ENCODE assay signal across 10 cellular contexts in the genomic region with DNA sequence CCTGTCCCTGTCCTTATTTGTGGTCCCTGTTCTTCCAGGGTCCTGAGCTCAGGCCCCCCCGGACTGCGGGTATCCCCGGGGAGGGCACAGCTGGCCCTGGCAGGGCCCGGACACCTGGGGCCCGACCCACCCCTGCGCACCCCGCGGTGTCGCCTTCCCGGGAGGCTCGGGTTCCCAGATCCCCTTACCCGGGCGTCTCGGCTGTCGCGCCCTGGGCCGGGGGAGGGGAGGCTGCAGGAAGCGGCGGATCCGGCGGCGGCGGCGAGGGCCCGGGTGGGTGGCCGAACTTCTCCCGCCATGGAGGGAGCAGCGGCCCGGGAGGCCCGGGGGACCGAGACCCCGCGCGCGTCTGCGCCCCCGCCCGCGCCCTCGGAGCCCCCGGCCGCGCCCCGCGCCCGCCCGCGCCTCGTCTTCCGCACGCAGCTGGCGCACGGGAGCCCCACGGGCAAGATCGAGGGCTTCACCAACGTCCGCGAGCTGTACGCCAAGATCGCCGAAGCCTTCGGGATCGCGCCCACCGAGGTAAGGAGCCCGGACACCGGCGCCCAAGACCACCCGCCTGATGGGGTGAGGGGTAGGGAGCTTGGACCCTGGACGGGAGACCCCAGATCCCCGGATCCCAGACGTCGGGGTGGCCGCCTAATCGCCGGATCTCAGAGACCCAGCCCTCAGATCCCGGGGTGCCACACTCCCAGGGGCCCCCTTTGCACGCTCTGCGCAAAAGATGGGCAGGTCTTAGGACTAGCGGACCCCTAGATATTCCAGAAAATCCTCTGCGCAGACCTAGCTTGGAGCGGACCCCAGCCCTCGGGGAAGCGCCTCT. TPM values are rescaled to one million over a fixed set of nuclear protein-coding genes. Genes with fewer than 3 reads are reported as not detected.
DNase-seq lines count a peak whose midpoint lies in the region; ATAC-seq and TF ChIP-seq lines count a peak whose summit lies in the region.
"Had no signal": no experiment of that assay in that cellular context is flagged by ENCODE, and none has a peak within 500 bp of the region (broad histone marks: within the 10 kb centered on the region; RNA-seq: fewer than 3 reads in every experiment).

A gene with protein sequence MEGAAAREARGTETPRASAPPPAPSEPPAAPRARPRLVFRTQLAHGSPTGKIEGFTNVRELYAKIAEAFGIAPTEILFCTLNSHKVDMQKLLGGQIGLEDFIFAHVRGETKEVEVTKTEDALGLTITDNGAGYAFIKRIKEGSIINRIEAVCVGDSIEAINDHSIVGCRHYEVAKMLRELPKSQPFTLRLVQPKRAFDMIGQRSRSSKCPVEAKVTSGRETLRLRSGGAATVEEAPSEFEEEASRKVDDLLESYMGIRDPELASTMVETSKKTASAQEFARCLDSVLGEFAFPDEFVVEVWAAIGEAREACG (plus strand): TSS at position 178 of the 823 bp plus-strand sequence. CDS start 120 bp downstream, at position 298.

- POLR2A ChIA-PET in CD8-positive, alpha-beta memory T cell (lab: Charles Lee): interaction anchor here (0.5 to 2.2 kb wide), 4 partner anchors 19 to 288 kb away, joined by 3 to 9 read pairs (median 6); no protein-coding TSS in a partner anchor

- no peaks in the 10 kb centered on the region for H3K9me3 ChIP-seq in CD8-positive, alpha-beta memory T cell (ENCODE audit: low read length)
- no peaks in the 10 kb centered on the region for H3K9me3 ChIP-seq in SK-N-MC (ENCODE audit: low read depth, low read length)
- H3K9me3 ChIP-seq in fibroblast of lung (ENCODE audit: control insufficient read depth, insufficient read depth, low read depth, low read length): no peaks in the 10 kb centered on the region

- CTCF ChIA-PET in CD8-positive, alpha-beta memory T cell (lab: Charles Lee): interaction anchor here (0.7 to 3.4 kb wide), 10 partner anchors 10 to 40 kb away, joined by 3 to 18 read pairs (median 5); no protein-coding TSS in a partner anchor

- H3K9me3 Mint-ChIP-seq in CD8-positive, alpha-beta memory T cell: no peaks in the 10 kb centered on the region
- H3K9me3 Mint-ChIP-seq: natural killer cell treated with Interleukin-12 subunit alpha and Interleukin-12 subunit beta and Interleukin-15 and Interleukin-18, amount 100 ng/mL, for 72 hours had no signal

- H3K9ac ChIP-seq in SK-N-MC (ENCODE audit: insufficient read length) (no peak within 1 kb of the TSS), fibroblast of lung (ENCODE audit: insufficient read depth, low read length) (peak within 1 kb of the TSS; percentile 30), rectal smooth muscle tissue (ENCODE audit: low read length) (no peak within 1 kb of the TSS)

- peaks cover 0 to 1% (median 0%) of the 10 kb centered on the region in 3 donors for H3K36me3 Mint-ChIP-seq in CD8-positive, alpha-beta memory T cell
- H3K36me3 Mint-ChIP-seq: natural killer cell treated with Interleukin-12 subunit alpha and Interleukin-12 subunit beta and Interleukin-15 and Interleukin-18, amount 100 ng/mL, for 72 hours had no signal

- H3K4me3 Mint-ChIP-seq in CD8-positive, alpha-beta memory T cell: peak within 1 kb of the TSS in 5 of 7 donors; percentile 43 to 78 (median 58)
- H3K4me3 Mint-ChIP-seq: natural killer cell treated with Interleukin-12 subunit alpha and Interleukin-12 subunit beta and Interleukin-15 and Interleukin-18, amount 100 ng/mL, for 72 hours had no signal

- H3K4me2 ChIP-seq in fibroblast of lung (ENCODE audit: extremely low read depth, insufficient read depth, low read length): peak within 1 kb of the TSS; percentile 35

- TF ChIP-seq CTCF in fibroblast of lung (conservative IDR thresholded peaks at IDR 0.05 in 1 of 2, IDR thresholded peaks at IDR 0.05 in 1 of 2; ENCODE audit: low read depth in 1 of 2, low read length in 2 of 2): no peak

- H3K79me2 ChIP-seq in fibroblast of lung (ENCODE audit: control insufficient read depth, insufficient read depth, low read length): no peaks in the 10 kb centered on the region

- no peak for ATAC-seq in GM19324 (IDR thresholded peaks at IDR 0.05; ENCODE audit: low FRiP score, unreplicated experiment)
- no peak for ATAC-seq in activated CD4-positive, CD25-positive, alpha-beta regulatory T cell treated with anti-CD3 and anti-CD28 coated beads, Interleukin-2, amount 50 U/mL, for 24 hours

- in situ Hi-C loops in G401 (cut with HindIII; ENCODE audit: low sequenced_read_pairs): no loop called here

- no peaks in the 10 kb centered on the region for H3K4me1 Mint-ChIP-seq in CD8-positive, alpha-beta memory T cell

- H3K27ac Mint-ChIP-seq in CD8-positive, alpha-beta memory T cell: peak within 1 kb of the TSS in 1 of 8 donors; percentile 43
- H3K27ac Mint-ChIP-seq: natural killer cell treated with Interleukin-12 subunit alpha and Interleukin-12 subunit beta and Interleukin-15 and Interleukin-18, amount 100 ng/mL, for 72 hours had no signal

- DNase-seq in CD8-positive, alpha-beta memory T cell: no peak
- no peak for DNase-seq in SK-N-MC (ENCODE audit: low read depth, low spot score)
- DNase-seq in fibroblast of lung (ENCODE audit: low read depth in 2 of 2): no peak
- DNase-seq in occipital lobe (lab: John Stamatoyannopoulos, UW): no peak
- no peak for DNase-seq in G401 (ENCODE audit: low spot score)
- DNase-seq: NCI-H2227 treated with DMSO at 0.1 percent for 48 hours had no signal

- H3K36me3 ChIP-seq in CD8-positive, alpha-beta memory T cell (ENCODE audit: insufficient read depth, low read length): no peaks in the 10 kb centered on the region
- H3K36me3 ChIP-seq in SK-N-MC (ENCODE audit: insufficient read depth, low read length): no peaks in the 10 kb centered on the region
- no peaks in the 10 kb centered on the region for H3K36me3 ChIP-seq in fibroblast of lung (ENCODE audit: control insufficient read depth, insufficient read depth, low read length)
- H3K36me3 ChIP-seq in rectal smooth muscle tissue (ENCODE audit: control insufficient read depth, insufficient read depth, low read length): no peaks in the 10 kb centered on the region

- H3K27me3 ChIP-seq in CD8-positive, alpha-beta memory T cell (ENCODE audit: insufficient read depth, low read length, poor library complexity, severe bottlenecking): peaks cover 3% of the 10 kb centered on the region
- H3K27me3 ChIP-seq in fibroblast of lung (ENCODE audit: control insufficient read depth, insufficient read depth, low read length) (peaks cover 10% of the 10 kb centered on the region), rectal smooth muscle tissue (ENCODE audit: control insufficient read depth, insufficient read depth, low read length) (peaks cover 12% of the 10 kb centered on the region)

- H3K27ac ChIP-seq in CD8-positive, alpha-beta memory T cell (ENCODE audit: low read depth, low read length): no peak within 1 kb of the TSS
- no peak within 1 kb of the TSS for H3K27ac ChIP-seq in SK-N-MC
- no peak within 1 kb of the TSS for H3K27ac ChIP-seq in fibroblast of lung (ENCODE audit: insufficient read depth, low read length)
- H3K27ac ChIP-seq in rectal smooth muscle tissue (ENCODE audit: low read depth, low read length): no peak within 1 kb of the TSS

- no peaks in the 10 kb centered on the region for H4K20me1 ChIP-seq in fibroblast of lung (ENCODE audit: control insufficient read depth, extremely low read depth, insufficient read depth, low read length)

- H3K4me3 ChIP-seq in CD8-positive, alpha-beta memory T cell (ENCODE audit: low read length): peak within 1 kb of the TSS; percentile 62
- H3K4me3 ChIP-seq in SK-N-MC: peak within 1 kb of the TSS; percentile 74
- peak within 1 kb of the TSS in 2 of 4 experiments; percentile 1 to 10 for H3K4me3 ChIP-seq in fibroblast of lung (replicated peaks in 1 of 4; ENCODE audit: control extremely low read depth in 1 of 4, insufficient read depth in 1 of 4, low read depth in 3 of 4, low read length in 4 of 4)
- H3K4me3 ChIP-seq in rectal smooth muscle tissue (ENCODE audit: low read length): peak within 1 kb of the TSS; percentile 55

- no peak within 1 kb of the TSS for H2AFZ ChIP-seq in fibroblast of lung (ENCODE audit: low read length)

- no peaks in the 10 kb centered on the region for H3K27me3 Mint-ChIP-seq in CD8-positive, alpha-beta memory T cell
- H3K27me3 Mint-ChIP-seq: natural killer cell treated with Interleukin-12 subunit alpha and Interleukin-12 subunit beta and Interleukin-15 and Interleukin-18, amount 100 ng/mL, for 72 hours had no signal

- H3K4me1 ChIP-seq in CD8-positive, alpha-beta memory T cell (ENCODE audit: insufficient read depth, low read length): no peaks in the 10 kb centered on the region
- H3K4me1 ChIP-seq in fibroblast of lung (ENCODE audit: control insufficient read depth, extremely low read depth, insufficient read depth, low read length): peaks cover 3% of the 10 kb centered on the region
- peaks cover 4% of the 10 kb centered on the region for H3K4me1 ChIP-seq in rectal smooth muscle tissue (ENCODE audit: control insufficient read depth, insufficient read depth, low read length)

RNA-seq across cellular contexts. Expression of the gene that starts here (rescaled TPM):
- total RNA-seq in CD8-positive, alpha-beta memory T cell: under 1 TPM; 0.33 to 0.46 TPM
- polyA plus RNA-seq in CD8-positive, alpha-beta memory T cell: 1.8 TPM
- total RNA-seq in fibroblast of lung (under 0.01 TPM in 2 replicates), occipital lobe (not detected)
- 0.20 and 0.60 TPM in 2 replicates for polyA plus RNA-seq in fibroblast of lung
- polyA plus RNA-seq in fibroblast of lung (2012): 0.17 and 0.83 TPM in 2 replicates
- polyA minus RNA-seq in fibroblast of lung (ENCODE audit: low replicate concordance): 0.26 and 4.2 TPM in 2 replicates
- total RNA-seq in G401 (2014; rRNA removed; shearing (Covaris generic)): not detected in 2 replicates
